Comparison of ENCODE assay signal across 29 cellular contexts in genomic region chr16:55030944-55031343, GRCh38.
"Had no signal": no experiment of that assay in that cellular context is flagged by ENCODE, and none has a peak within 500 bp of the region (broad histone marks: within the 10 kb centered on the region; RNA-seq: fewer than 3 reads in every experiment).

No MANE protein-coding gene starts in this region.

- H3K4me1 ChIP-seq: adrenal gland, body of pancreas had no signal

- H3K27me3 ChIP-seq: body of pancreas had no signal

- H3K4me1 Mint-ChIP-seq: activated CD4-positive, alpha-beta T cell treated with anti-CD3 and anti-CD28 coated beads for 36 hours; activated CD4-positive, alpha-beta T cell treated with anti-CD3 and anti-CD28 coated beads, Interleukin-2, amount 10 ng/mL, durations not matched to agents 24 days and 14 days; activated CD8-positive, alpha-beta memory T cell treated with anti-CD3 and anti-CD28 coated beads, Interleukin-2, amount 10 ng/mL, durations not matched to agents 7 days and 5 days; activated naive CD4-positive, alpha-beta T cell treated with anti-CD3 and anti-CD28 coated beads, Interleukin-2, amount 50 U/mL, for 24 hours; activated naive CD8-positive, alpha-beta T cell treated with anti-CD3 and anti-CD28 coated beads for 36 hours; activated naive CD8-positive, alpha-beta T cell treated with anti-CD3 and anti-CD28 coated beads, Interleukin-2, amount 50 U/mL, for 24 hours; T-helper 17 cell had no signal

- H3K36me3 Mint-ChIP-seq: activated CD4-positive, alpha-beta memory T cell treated with anti-CD3 and anti-CD28 coated beads for 36 hours; activated CD8-positive, alpha-beta memory T cell treated with anti-CD3 and anti-CD28 coated beads, Interleukin-2, amount 10 ng/mL, durations not matched to agents 7 days and 5 days; activated naive CD4-positive, alpha-beta T cell treated with anti-CD3 and anti-CD28 coated beads, Interleukin-2, amount 50 U/mL, for 24 hours; activated naive CD8-positive, alpha-beta T cell treated with anti-CD3 and anti-CD28 coated beads for 36 hours had no signal

- DNase-seq: activated CD4-positive, alpha-beta memory T cell treated with anti-CD3 and anti-CD28 coated beads for 36 hours; activated CD4-positive, alpha-beta T cell treated with anti-CD3 and anti-CD28 coated beads for 36 hours; activated CD4-positive, alpha-beta T cell treated with anti-CD3 and anti-CD28 coated beads, Interleukin-2, amount 10 ng/mL, durations not matched to agents 24 days and 14 days; activated CD4-positive, CD25-positive, alpha-beta regulatory T cell; activated CD4-positive, CD25-positive, alpha-beta regulatory T cell treated with anti-CD3 and anti-CD28 coated beads, Interleukin-2, amount 50 U/mL, for 72 hours; activated CD8-positive, alpha-beta memory T cell treated with anti-CD3 and anti-CD28 coated beads, Interleukin-2, amount 10 ng/mL, durations not matched to agents 7 days and 5 days; activated CD8-positive, alpha-beta memory T cell treated with anti-CD3 and anti-CD28 coated beads, Interleukin-2, amount 50 U/mL, for 4 hours; activated CD8-positive, alpha-beta T cell treated with anti-CD3 and anti-CD28 coated beads, Interleukin-2, amount 10 ng/mL, durations not matched to agents 7 days and 5 days; activated effector memory CD4-positive, alpha-beta T cell treated with anti-CD3 and anti-CD28 coated beads, Interleukin-2, amount 50 U/mL, for 16 hours; activated naive CD4-positive, alpha-beta T cell treated with anti-CD3 and anti-CD28 coated beads for 36 hours; activated naive CD8-positive, alpha-beta T cell treated with anti-CD3 and anti-CD28 coated beads for 36 hours; activated naive CD8-positive, alpha-beta T cell treated with anti-CD3 and anti-CD28 coated beads, Interleukin-2, amount 50 U/mL, for 24 hours; activated T-cell treated with anti-CD3 and anti-CD28 coated beads, Interleukin-2, amount 50 U/mL, for 1 hour; activated T-cell treated with anti-CD3 and anti-CD28 coated beads, Interleukin-2, amount 50 U/mL, for 48 hours; amygdala; aorta; body of pancreas; caudate nucleus; effector CD8-positive, alpha-beta T cell; foreskin fibroblast; T-helper 1 cell; T-helper 17 cell; T1000 had no signal

- H3K27ac Mint-ChIP-seq: activated CD4-positive, alpha-beta memory T cell treated with anti-CD3 and anti-CD28 coated beads for 36 hours; activated CD4-positive, alpha-beta T cell treated with anti-CD3 and anti-CD28 coated beads for 36 hours; activated CD4-positive, alpha-beta T cell treated with anti-CD3 and anti-CD28 coated beads, Interleukin-2, amount 10 ng/mL, durations not matched to agents 24 days and 14 days; activated CD8-positive, alpha-beta memory T cell treated with anti-CD3 and anti-CD28 coated beads, Interleukin-2, amount 10 ng/mL, durations not matched to agents 7 days and 5 days; activated CD8-positive, alpha-beta T cell treated with anti-CD3 and anti-CD28 coated beads, Interleukin-2, amount 10 ng/mL, durations not matched to agents 7 days and 5 days; activated naive CD4-positive, alpha-beta T cell treated with anti-CD3 and anti-CD28 coated beads for 36 hours; activated naive CD4-positive, alpha-beta T cell treated with anti-CD3 and anti-CD28 coated beads, Interleukin-2, amount 50 U/mL, for 24 hours; activated naive CD8-positive, alpha-beta T cell treated with anti-CD3 and anti-CD28 coated beads for 36 hours; activated naive CD8-positive, alpha-beta T cell treated with anti-CD3 and anti-CD28 coated beads, Interleukin-2, amount 50 U/mL, for 24 hours; activated T-helper 1 cell treated with anti-CD3 and anti-CD28 coated beads, Interleukin-12 subunit alpha, Interleukin-12 subunit beta, Interleukin-2, Interleukin-4 antibody, amounts not matched to agents 30 ng/mL and 10 ng/mL and 1 ng/mL, durations not matched to agents 14 hours and 24 hours and 36 hours; activated T-helper 2 cell treated with anti-CD3 and anti-CD28 coated beads, Interferon-gamma antibody, Interleukin-2, Interleukin-4, amounts not matched to agents 10 μg/mL and 5 μg/mL and 100 μg/mL, durations not matched to agents 14 hours and 24 hours and 36 hours; T-helper 17 cell; T-helper 2 cell treated with Interferon-gamma antibody and Interleukin-4, amounts not matched to agents 5 μg/mL and 100 μg/mL, for 36 hours had no signal

- H3K4me3 ChIP-seq: adrenal gland, body of pancreas had no signal

- H3K9me3 ChIP-seq: adrenal gland, body of pancreas had no signal

- H3K9me3 Mint-ChIP-seq: activated T-helper 1 cell treated with anti-CD3 and anti-CD28 coated beads, Interleukin-12 subunit alpha, Interleukin-12 subunit beta, Interleukin-2, Interleukin-4 antibody, amounts not matched to agents 30 ng/mL and 10 ng/mL and 1 ng/mL, durations not matched to agents 14 hours and 24 hours and 36 hours; activated T-helper 2 cell treated with anti-CD3 and anti-CD28 coated beads, Interferon-gamma antibody, Interleukin-2, Interleukin-4, amounts not matched to agents 10 μg/mL and 5 μg/mL and 100 μg/mL, durations not matched to agents 14 hours and 24 hours and 36 hours; T-helper 2 cell treated with Interferon-gamma antibody and Interleukin-4, amounts not matched to agents 5 μg/mL and 100 μg/mL, for 36 hours had no signal

- H3K27me3 Mint-ChIP-seq: activated CD4-positive, alpha-beta T cell treated with anti-CD3 and anti-CD28 coated beads, Interleukin-2, amount 10 ng/mL, durations not matched to agents 24 days and 14 days; activated CD8-positive, alpha-beta memory T cell treated with anti-CD3 and anti-CD28 coated beads, Interleukin-2, amount 10 ng/mL, durations not matched to agents 7 days and 5 days had no signal

- ATAC-seq: activated CD4-positive, alpha-beta T cell treated with anti-CD3 and anti-CD28 coated beads for 36 hours; activated CD8-positive, alpha-beta memory T cell treated with anti-CD3 and anti-CD28 coated beads, Interleukin-2, amount 10 ng/mL, durations not matched to agents 7 days and 5 days; activated CD8-positive, alpha-beta T cell treated with anti-CD3 and anti-CD28 coated beads, Interleukin-2, amount 10 ng/mL, durations not matched to agents 7 days and 5 days; activated naive CD8-positive, alpha-beta T cell treated with anti-CD3 and anti-CD28 coated beads, Interleukin-2, amount 50 U/mL, for 24 hours; body of pancreas; esophagus mucosa; T-helper 17 cell had no signal

- H3K27ac ChIP-seq: adrenal gland, body of pancreas had no signal

- H3K4me3 Mint-ChIP-seq: activated CD4-positive, alpha-beta memory T cell treated with anti-CD3 and anti-CD28 coated beads for 36 hours; activated CD4-positive, alpha-beta T cell treated with anti-CD3 and anti-CD28 coated beads for 36 hours; activated CD4-positive, alpha-beta T cell treated with anti-CD3 and anti-CD28 coated beads, Interleukin-2, amount 10 ng/mL, durations not matched to agents 24 days and 14 days; activated CD8-positive, alpha-beta memory T cell treated with anti-CD3 and anti-CD28 coated beads, Interleukin-2, amount 10 ng/mL, durations not matched to agents 7 days and 5 days; activated CD8-positive, alpha-beta T cell treated with anti-CD3 and anti-CD28 coated beads, Interleukin-2, amount 10 ng/mL, durations not matched to agents 7 days and 5 days; activated naive CD4-positive, alpha-beta T cell treated with anti-CD3 and anti-CD28 coated beads for 36 hours; activated naive CD4-positive, alpha-beta T cell treated with anti-CD3 and anti-CD28 coated beads, Interleukin-2, amount 50 U/mL, for 24 hours; activated naive CD8-positive, alpha-beta T cell treated with anti-CD3 and anti-CD28 coated beads for 36 hours; activated naive CD8-positive, alpha-beta T cell treated with anti-CD3 and anti-CD28 coated beads, Interleukin-2, amount 50 U/mL, for 24 hours; activated T-helper 1 cell treated with anti-CD3 and anti-CD28 coated beads, Interleukin-12 subunit alpha, Interleukin-12 subunit beta, Interleukin-2, Interleukin-4 antibody, amounts not matched to agents 30 ng/mL and 10 ng/mL and 1 ng/mL, durations not matched to agents 14 hours and 24 hours and 36 hours; T-helper 2 cell treated with Interferon-gamma antibody and Interleukin-4, amounts not matched to agents 5 μg/mL and 100 μg/mL, for 36 hours had no signal

- H3K36me3 ChIP-seq: adrenal gland had no signal
